Comparison of ENCODE assay signal across 13 cellular contexts in genomic region chr16:81938331-81939163, GRCh38.
"Had no signal": no experiment of that assay in that cellular context is flagged by ENCODE, and none has a peak within 500 bp of the region (broad histone marks: within the 10 kb centered on the region; RNA-seq: fewer than 3 reads in every experiment).

No MANE protein-coding gene starts in this region.

- H3K27ac Mint-ChIP-seq: activated naive CD8-positive, alpha-beta T cell treated with anti-CD3 and anti-CD28 coated beads, Interleukin-2, amount 10 ng/mL, durations not matched to agents 7 days and 5 days; stimulated activated naive CD8-positive, alpha-beta T cell treated with anti-CD3 and anti-CD28 coated beads, Interleukin-15, Interleukin-2, amounts not matched to agents 100 ng/mL and 50 ng/mL, for 24 hours; T-helper 1 cell treated with Interleukin-12 subunit alpha and Interleukin-12 subunit beta and Interleukin-4 antibody, amounts not matched to agents 30 μg/mL and 1 μg/mL, for 36 hours had no signal

- H3K9me3 ChIP-seq: ovary, testis had no signal

- H3K36me3 ChIP-seq: ovary had no signal

- H3K4me1 ChIP-seq: testis had no signal

- H3K4me3 ChIP-seq: dorsolateral prefrontal cortex, hepatocyte, ovary, testis had no signal

- DNase-seq: activated gamma-delta T cell treated with Interleukin-2 at 50 U/mL for 16 hours; activated naive CD8-positive, alpha-beta T cell treated with anti-CD3 and anti-CD28 coated beads, Interleukin-2, amount 10 ng/mL, durations not matched to agents 7 days and 5 days; activated T-cell treated with anti-CD3 and anti-CD28 coated beads, Interleukin-2, amount 50 U/mL, for 48 hours; anterior cingulate cortex; dorsolateral prefrontal cortex; ovary; stimulated activated CD4-positive, alpha-beta T cell treated with anti-CD3 and anti-CD28 coated beads, Interleukin-4, amount 100 ng/mL, for 1 hour; stimulated activated CD8-positive, alpha-beta memory T cell treated with anti-CD3 and anti-CD28 coated beads, Interleukin-4, amount 100 ng/mL, for 48 hours had no signal

- H3K27ac ChIP-seq: dorsolateral prefrontal cortex, hepatocyte, ovary, testis had no signal

- H3K4me3 Mint-ChIP-seq: activated naive CD8-positive, alpha-beta T cell treated with anti-CD3 and anti-CD28 coated beads, Interleukin-2, amount 10 ng/mL, durations not matched to agents 7 days and 5 days; stimulated activated naive CD8-positive, alpha-beta T cell treated with anti-CD3 and anti-CD28 coated beads, Interleukin-15, Interleukin-2, amounts not matched to agents 100 ng/mL and 50 ng/mL, for 24 hours; T-helper 1 cell treated with Interleukin-12 subunit alpha and Interleukin-12 subunit beta and Interleukin-4 antibody, amounts not matched to agents 30 μg/mL and 1 μg/mL, for 36 hours had no signal

- H3K27me3 Mint-ChIP-seq: activated naive CD8-positive, alpha-beta T cell treated with anti-CD3 and anti-CD28 coated beads, Interleukin-2, amount 10 ng/mL, durations not matched to agents 7 days and 5 days; stimulated activated naive CD8-positive, alpha-beta T cell treated with anti-CD3 and anti-CD28 coated beads, Interleukin-15, Interleukin-2, amounts not matched to agents 100 ng/mL and 50 ng/mL, for 24 hours had no signal

- H3K27me3 ChIP-seq: hepatocyte, ovary, testis had no signal

- H3K36me3 Mint-ChIP-seq: activated naive CD8-positive, alpha-beta T cell treated with anti-CD3 and anti-CD28 coated beads, Interleukin-2, amount 10 ng/mL, durations not matched to agents 7 days and 5 days had no signal

- H3K9me3 Mint-ChIP-seq: activated naive CD8-positive, alpha-beta T cell treated with anti-CD3 and anti-CD28 coated beads, Interleukin-2, amount 10 ng/mL, durations not matched to agents 7 days and 5 days; stimulated activated naive CD8-positive, alpha-beta T cell treated with anti-CD3 and anti-CD28 coated beads, Interleukin-15, Interleukin-2, amounts not matched to agents 100 ng/mL and 50 ng/mL, for 24 hours; T-helper 1 cell treated with Interleukin-12 subunit alpha and Interleukin-12 subunit beta and Interleukin-4 antibody, amounts not matched to agents 30 μg/mL and 1 μg/mL, for 36 hours had no signal

- H3K4me1 Mint-ChIP-seq: activated naive CD8-positive, alpha-beta T cell treated with anti-CD3 and anti-CD28 coated beads, Interleukin-2, amount 10 ng/mL, durations not matched to agents 7 days and 5 days had no signal

- ATAC-seq: SK-N-SH treated with all-trans-retinoic acid at 6 μM for 48 hours had no signal
